In the genomic region with DNA sequence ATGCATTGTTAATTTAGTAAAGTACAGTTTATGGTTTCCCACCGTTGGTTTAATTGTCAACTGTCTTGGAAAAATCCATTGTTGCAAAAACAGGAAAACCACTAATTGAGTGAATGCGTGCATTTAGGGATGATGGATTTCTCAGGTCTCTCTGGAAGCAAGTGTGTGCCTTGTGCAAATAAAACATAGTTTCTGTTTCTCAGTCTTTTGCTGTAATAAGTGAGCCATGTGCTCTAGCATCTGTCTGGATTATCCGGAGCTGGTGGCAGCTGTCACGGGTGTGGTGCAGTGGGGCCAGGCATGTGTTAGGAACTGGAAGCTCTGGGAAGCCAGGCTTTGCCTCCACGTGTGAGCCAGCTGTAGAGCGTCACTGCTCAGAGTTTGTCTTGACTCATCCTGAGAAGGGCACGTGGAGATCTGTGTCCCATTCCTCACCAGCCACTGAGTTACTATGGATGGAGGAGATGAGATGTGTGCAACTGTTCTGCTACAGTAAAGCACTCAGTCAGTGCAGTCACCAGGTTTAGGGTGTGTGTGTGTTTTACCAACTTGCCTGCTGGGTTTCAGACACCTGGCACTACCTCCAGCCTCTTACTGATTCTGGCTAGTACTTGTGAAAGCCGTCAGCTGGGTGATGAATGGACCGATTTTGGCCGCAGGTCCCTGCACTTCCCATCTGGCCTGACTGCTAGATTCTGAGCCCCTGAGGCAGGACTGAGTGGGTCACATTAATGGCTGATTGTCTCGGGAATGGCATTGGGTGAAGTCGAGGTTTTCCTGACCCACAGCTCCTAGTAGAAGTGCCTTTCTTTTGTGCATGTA, we compare ENCODE assay signal across 15 cellular contexts. TPM values are rescaled to one million over a fixed set of nuclear protein-coding genes. Genes with fewer than 3 reads are reported as not detected.
DNase-seq lines count a peak whose midpoint lies in the region; ATAC-seq and TF ChIP-seq lines count a peak whose summit lies in the region.
"Had no signal": no experiment of that assay in that cellular context is flagged by ENCODE, and none has a peak within 500 bp of the region (broad histone marks: within the 10 kb centered on the region; RNA-seq: fewer than 3 reads in every experiment).

No MANE protein-coding gene starts in this region.

- H3K36me3 ChIP-seq in A673 (ENCODE audit: insufficient read depth, low read length, poor library complexity, severe bottlenecking): no peaks in the 10 kb centered on the region

- CTCF ChIA-PET in activated CD4-positive, alpha-beta memory T cell treated with anti-CD3 and anti-CD28 coated beads, Interleukin-2, amount 10 ng/mL, durations not matched to agents 7 days and 5 days (lab: Charles Lee): no interaction called here
- CTCF ChIA-PET in A673 (lab: Charles Lee): no interaction called here

- H3K36me3 Mint-ChIP-seq in activated CD4-positive, alpha-beta memory T cell treated with anti-CD3 and anti-CD28 coated beads, Interleukin-2, amount 10 ng/mL, durations not matched to agents 7 days and 5 days (ENCODE audit: low read depth): no peaks in the 10 kb centered on the region
- H3K36me3 Mint-ChIP-seq: CD14-positive monocyte had no signal

- TF ChIP-seq CTCF in choroid plexus epithelial cell (conservative IDR thresholded peaks at IDR 0.05; ENCODE audit: low read depth, low read length) (no peak), A673 (conservative IDR thresholded peaks at IDR 0.05; ENCODE audit: low read depth, low read length) (no peak)

- no peaks in the 10 kb centered on the region for H3K27me3 ChIP-seq in A673 (replicated peaks; ENCODE audit: insufficient read depth, low read depth, low read length, poor library complexity)

- peaks cover 15% of the 10 kb centered on the region for H3K4me1 Mint-ChIP-seq in activated CD4-positive, alpha-beta memory T cell treated with anti-CD3 and anti-CD28 coated beads, Interleukin-2, amount 10 ng/mL, durations not matched to agents 7 days and 5 days

- no peaks in the 10 kb centered on the region for H3K9me3 Mint-ChIP-seq in activated CD4-positive, alpha-beta memory T cell treated with anti-CD3 and anti-CD28 coated beads, Interleukin-2, amount 10 ng/mL, durations not matched to agents 7 days and 5 days

- H3K27ac ChIP-seq in A673 (ENCODE audit: low read depth, low read length, poor library complexity, severe bottlenecking): no peak overlapping the region

- H3K4me1 ChIP-seq in A673 (ENCODE audit: insufficient read depth, low read length, poor library complexity, severe bottlenecking): no peaks in the 10 kb centered on the region

- intact Hi-C loops in A673 (cut with micrococcal nuclease; ENCODE audit: unreplicated experiment): no loop called here

- H3K27me3 Mint-ChIP-seq in activated CD4-positive, alpha-beta memory T cell treated with anti-CD3 and anti-CD28 coated beads, Interleukin-2, amount 10 ng/mL, durations not matched to agents 7 days and 5 days: no peaks in the 10 kb centered on the region

- H3K4me3 ChIP-seq in choroid plexus epithelial cell (ENCODE audit: low read depth, low read length) (no peak overlapping the region), A673 (ENCODE audit: low read depth, low read length, poor library complexity, severe bottlenecking) (no peak overlapping the region)

- BruUV-seq in A673 (replicated peaks; lab: Mats Ljungman, UMichigan): no TSS peak

- H3K9me3 ChIP-seq in A673 (ENCODE audit: low read depth, low read length, poor library complexity, severe bottlenecking): no peaks in the 10 kb centered on the region

- no peak overlapping the region for H3K27ac Mint-ChIP-seq in activated CD4-positive, alpha-beta memory T cell treated with anti-CD3 and anti-CD28 coated beads, Interleukin-2, amount 10 ng/mL, durations not matched to agents 7 days and 5 days
- H3K27ac Mint-ChIP-seq: CD14-positive monocyte had no signal

- DNase-seq in A172 (ENCODE audit: low spot score) (peak; percentile 45), DMS 273 treated with DMSO at 0.1 percent for 48 hours (lab: John Stamatoyannopoulos, UW) (peak; percentile 84), NCI-H524 treated with DMSO at 0.1 percent for 48 hours (lab: John Stamatoyannopoulos, UW) (peak; percentile 65), choroid plexus epithelial cell (ENCODE audit: low read depth) (peak; percentile 35), NCI-H187 treated with DMSO at 0.1 percent for 48 hours (lab: John Stamatoyannopoulos, UW) (no peak), A673 (ENCODE audit: low spot score) (no peak)
- DNase-seq in activated CD4-positive, alpha-beta memory T cell treated with anti-CD3 and anti-CD28 coated beads, Interleukin-2, amount 10 ng/mL, durations not matched to agents 7 days and 5 days: no peak
- DNase-seq: stimulated activated CD4-positive, alpha-beta T cell treated with anti-CD3 and anti-CD28 coated beads, Interleukin-4, amount 100 ng/mL, for 1 hour; stimulated activated naive CD4-positive, alpha-beta T cell treated with Interleukin-2 at 50 U/mL for 16 hours had no signal

- ATAC-seq in GM19395 (IDR thresholded peaks at IDR 0.05; ENCODE audit: unreplicated experiment): no peak
- ATAC-seq: Right ventricle myocardium inferior had no signal

- POLR2A ChIA-PET in activated CD4-positive, alpha-beta memory T cell treated with anti-CD3 and anti-CD28 coated beads, Interleukin-2, amount 10 ng/mL, durations not matched to agents 7 days and 5 days (lab: Charles Lee): no interaction called here
- POLR2A ChIA-PET in A673 (lab: Charles Lee; ENCODE audit: low non-redundant PET): no interaction called here

- no peak overlapping the region for H3K4me3 Mint-ChIP-seq in activated CD4-positive, alpha-beta memory T cell treated with anti-CD3 and anti-CD28 coated beads, Interleukin-2, amount 10 ng/mL, durations not matched to agents 7 days and 5 days
- H3K4me3 Mint-ChIP-seq: CD14-positive monocyte had no signal

RNA-seq across cellular contexts. Expression of gene APBA2, which starts 7.2 kb away (rescaled TPM):
- 25.7 and 34.8 TPM in 2 replicates for total RNA-seq in A172 (2014; rRNA removed; shearing (Covaris generic))
- total RNA-seq in activated CD4-positive, alpha-beta memory T cell treated with anti-CD3 and anti-CD28 coated beads, Interleukin-2, amount 10 ng/mL, durations not matched to agents 7 days and 5 days: under 1 TPM; 0.81 to 0.93 TPM
- total RNA-seq in A673 (2021): 11.7 and 12.9 TPM in 2 replicates
- total RNA-seq: HT-29 had no signal

RNA-seq across cellular contexts. Expression of gene GOLGA6L7, which starts 44.6 kb away (rescaled TPM):
- total RNA-seq in A172 (2014; rRNA removed; shearing (Covaris generic)): not detected in 2 replicates
- not detected for total RNA-seq in activated CD4-positive, alpha-beta memory T cell treated with anti-CD3 and anti-CD28 coated beads, Interleukin-2, amount 10 ng/mL, durations not matched to agents 7 days and 5 days
- total RNA-seq in A673 (2021): not detected in 2 replicates
- total RNA-seq: HT-29, mesenteric fat pad, pulmonary artery endothelial cell, Right ventricle myocardium inferior had no signal

Comparison
In these comparisons a context has a peak if more than half of its experiments do, and no peak if none do; other contexts are left out.
1. DNase-seq: peak in A172 (single experiment), DMS 273 treated with DMSO at 0.1 percent for 48 hours (single experiment), NCI-H524 treated with DMSO at 0.1 percent for 48 hours (single experiment) and choroid plexus epithelial cell (single experiment); none in activated CD4-positive, alpha-beta memory T cell treated with anti-CD3 and anti-CD28 coated beads, Interleukin-2, amount 10 ng/mL, durations not matched to agents 7 days and 5 days (single experiment), NCI-H187 treated with DMSO at 0.1 percent for 48 hours (single experiment) and A673 (single experiment).